Comparison of ENCODE assay signal across 9 cellular contexts in the genomic region with DNA sequence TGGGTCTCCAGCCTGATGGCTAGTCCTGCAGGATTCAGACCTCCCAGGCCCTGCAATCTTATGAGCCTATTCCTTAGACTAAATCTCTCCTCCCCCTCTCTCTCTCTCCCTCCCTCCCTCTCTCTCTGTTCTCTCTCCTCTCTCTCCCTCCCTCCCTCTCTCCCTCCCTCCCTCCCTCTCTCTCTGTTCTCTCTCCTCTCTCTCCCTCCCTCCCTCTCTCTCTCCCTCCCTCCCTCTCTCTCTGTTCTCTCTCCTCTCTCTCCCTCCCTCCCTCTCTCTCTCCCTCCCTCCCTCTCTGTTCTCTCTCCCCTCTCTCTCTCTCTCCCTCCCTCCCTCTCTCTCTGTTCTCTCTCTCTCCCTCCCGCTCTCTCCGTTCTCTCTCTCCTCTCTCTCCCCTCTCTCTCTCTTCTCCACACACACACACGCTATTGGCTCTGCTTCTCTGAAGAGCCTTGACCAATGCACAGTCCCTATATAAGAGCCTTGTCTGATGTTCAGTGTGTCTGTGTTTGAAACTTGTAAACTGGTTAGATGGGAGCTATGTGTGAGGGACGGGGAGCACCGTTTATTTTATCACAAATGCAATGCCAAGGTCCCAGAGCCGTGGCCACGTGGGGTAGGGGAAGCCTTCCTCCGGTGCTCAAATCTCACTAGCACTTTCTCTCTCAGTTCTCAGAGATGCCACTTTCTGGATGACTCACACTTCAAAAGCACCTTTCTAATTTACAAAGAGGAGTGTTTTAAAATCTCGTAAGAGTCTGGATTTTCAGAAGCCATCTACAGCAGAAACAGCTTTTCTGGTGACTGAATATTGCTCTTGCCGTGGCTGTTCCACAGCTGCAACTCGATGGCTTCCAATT. TPM values are rescaled to one million over a fixed set of nuclear protein-coding genes. Genes with fewer than 3 reads are reported as not detected.
DNase-seq lines count a peak whose midpoint lies in the region; ATAC-seq and TF ChIP-seq lines count a peak whose summit lies in the region.
"Had no signal": no experiment of that assay in that cellular context is flagged by ENCODE, and none has a peak within 500 bp of the region (broad histone marks: within the 10 kb centered on the region; RNA-seq: fewer than 3 reads in every experiment).

No MANE protein-coding gene starts in this region.

- H3K4me3 ChIP-seq in vagina = no peak overlapping the region

- DNase-seq in activated effector memory CD4-positive, alpha-beta T cell treated with anti-CD3 and anti-CD28 coated beads, Interleukin-2, amount 50 U/mL, for 16 hours = peak; percentile 76
- DNase-seq in activated effector memory CD4-positive, alpha-beta T cell treated with Interleukin-2 at 50 U/mL for 16 hours = no peak
- DNase-seq in activated T-cell treated with anti-CD3 and anti-CD28 coated beads for 4 hours (peak; percentile 9), vagina (ENCODE audit: extremely low spot score in 2 of 2) (no peak), C1 segment of cervical spinal cord (lab: John Stamatoyannopoulos, UW) (no peak), CD1c-positive myeloid dendritic cell (ENCODE audit: extremely low spot score) (no peak), amniotic stem cell (lab: John Stamatoyannopoulos, UW) (no peak)
- DNase-seq: left cardiac atrium had no signal

- peak in 1 of 3 experiments; percentile 35 for TF ChIP-seq CTCF in vagina (IDR thresholded peaks at IDR 0.05)

- no peak for TF ChIP-seq POLR2A in vagina (IDR thresholded peaks at IDR 0.05)

- H3K27ac ChIP-seq in vagina = peak overlapping the region; percentile 83

- H3K9me3 ChIP-seq in vagina = no peaks in the 10 kb centered on the region

- intact Hi-C loops in vagina (cut with DNase I) = no loop called here

- H3K36me3 ChIP-seq in vagina = peaks cover 0 to 35% of the 10 kb centered on the region in 2 donors

- peak; percentile 73 for ATAC-seq in HG03045 (IDR thresholded peaks at IDR 0.05; ENCODE audit: unreplicated experiment)

- no peaks in the 10 kb centered on the region for H3K27me3 ChIP-seq in vagina

- H3K4me1 ChIP-seq in vagina = peaks cover 30% of the 10 kb centered on the region

RNA-seq across cellular contexts. Expression of gene PRLH, which starts 9.4 kb away (rescaled TPM):
- not detected for total RNA-seq in vagina
- total RNA-seq: left cardiac atrium had no signal

RNA-seq across cellular contexts. Expression of gene RAB17, which starts 33.5 kb away (rescaled TPM):
- not detected for total RNA-seq in vagina

Comparison
In these comparisons a context has a peak if more than half of its experiments do, and no peak if none do; other contexts are left out.
1. DNase-seq: peak in activated effector memory CD4-positive, alpha-beta T cell treated with anti-CD3 and anti-CD28 coated beads, Interleukin-2, amount 50 U/mL, for 16 hours (single experiment) and activated T-cell treated with anti-CD3 and anti-CD28 coated beads for 4 hours (single experiment); none in activated effector memory CD4-positive, alpha-beta T cell treated with Interleukin-2 at 50 U/mL for 16 hours (single experiment), vagina (0 of 2), C1 segment of cervical spinal cord (0 of 14), CD1c-positive myeloid dendritic cell (single experiment) and amniotic stem cell (single experiment).